In genomic region chr17:72076678-72077030, GRCh38 we compare ENCODE assay signal across 32 cellular contexts. TPM values are rescaled to one million over a fixed set of nuclear protein-coding genes. Genes with fewer than 3 reads are reported as not detected.
"Had no signal": no experiment of that assay in that cellular context is flagged by ENCODE, and none has a peak within 500 bp of the region (broad histone marks: within the 10 kb centered on the region; RNA-seq: fewer than 3 reads in every experiment).

No MANE protein-coding gene starts in this region.

- H3K4me1 ChIP-seq: SJSA1 had no signal

- H3K4me2 ChIP-seq: SK-N-SH had no signal

- H3K27ac Mint-ChIP-seq: activated B cell treated with CpG ODN at 0.5 μM for 24 hours; activated CD4-positive, alpha-beta memory T cell treated with anti-CD3 and anti-CD28 coated beads for 36 hours; activated CD8-positive, alpha-beta memory T cell treated with anti-CD3 and anti-CD28 coated beads, Interleukin-2, amount 10 ng/mL, durations not matched to agents 7 days and 5 days; activated naive CD8-positive, alpha-beta T cell treated with anti-CD3 and anti-CD28 coated beads for 36 hours; T-cell had no signal

- H3K27ac ChIP-seq: SJSA1, VCaP had no signal

- H3K27me3 ChIP-seq: SJSA1 had no signal

- H3K4me3 ChIP-seq: SJSA1 had no signal

- H3K27me3 Mint-ChIP-seq: activated B cell treated with CpG ODN at 0.5 μM for 24 hours; activated CD4-positive, alpha-beta memory T cell treated with anti-CD3 and anti-CD28 coated beads for 36 hours; activated CD8-positive, alpha-beta memory T cell treated with anti-CD3 and anti-CD28 coated beads, Interleukin-2, amount 10 ng/mL, durations not matched to agents 7 days and 5 days; activated naive CD8-positive, alpha-beta T cell treated with anti-CD3 and anti-CD28 coated beads for 36 hours had no signal

- H3K4me3 Mint-ChIP-seq: activated B cell treated with CpG ODN at 0.5 μM for 24 hours; activated CD4-positive, alpha-beta memory T cell treated with anti-CD3 and anti-CD28 coated beads for 36 hours; activated CD8-positive, alpha-beta memory T cell treated with anti-CD3 and anti-CD28 coated beads, Interleukin-2, amount 10 ng/mL, durations not matched to agents 7 days and 5 days; activated naive CD8-positive, alpha-beta T cell treated with anti-CD3 and anti-CD28 coated beads for 36 hours; T-cell had no signal

- H3K4me1 Mint-ChIP-seq: activated B cell treated with CpG ODN at 0.5 μM for 24 hours; activated CD8-positive, alpha-beta memory T cell treated with anti-CD3 and anti-CD28 coated beads, Interleukin-2, amount 10 ng/mL, durations not matched to agents 7 days and 5 days; activated naive CD8-positive, alpha-beta T cell treated with anti-CD3 and anti-CD28 coated beads for 36 hours had no signal

- ATAC-seq: activated CD8-positive, alpha-beta memory T cell treated with anti-CD3 and anti-CD28 coated beads, Interleukin-2, amount 10 ng/mL, durations not matched to agents 7 days and 5 days; Panc1; T-cell had no signal

- DNase-seq: activated B cell treated with CpG ODN at 0.5 μM for 24 hours; activated CD4-positive, alpha-beta memory T cell treated with anti-CD3 and anti-CD28 coated beads for 36 hours; activated CD4-positive, alpha-beta T cell treated with anti-CD3 and anti-CD28 coated beads for 4 hours; activated CD4-positive, alpha-beta T cell treated with anti-CD3 and anti-CD28 coated beads, Interleukin-2, amount 50 U/mL, for 1 hour; activated CD4-positive, CD25-positive, alpha-beta regulatory T cell treated with anti-CD3 and anti-CD28 coated beads, Interleukin-2, amount 50 U/mL, for 72 hours; activated CD8-positive, alpha-beta memory T cell treated with anti-CD3 and anti-CD28 coated beads for 24 hours; activated CD8-positive, alpha-beta memory T cell treated with anti-CD3 and anti-CD28 coated beads, Interleukin-2, amount 10 ng/mL, durations not matched to agents 7 days and 5 days; activated CD8-positive, alpha-beta memory T cell treated with anti-CD3 and anti-CD28 coated beads, Interleukin-2, amount 50 U/mL, for 48 hours; activated effector memory CD4-positive, alpha-beta T cell treated with anti-CD3 and anti-CD28 coated beads, Interleukin-2, amount 50 U/mL, for 16 hours; activated naive CD4-positive, alpha-beta T cell; activated naive CD4-positive, alpha-beta T cell treated with anti-CD3 and anti-CD28 coated beads, Interleukin-2, amount 50 U/mL, for 16 hours; activated naive CD8-positive, alpha-beta T cell treated with anti-CD3 and anti-CD28 coated beads for 36 hours; activated T-cell treated with anti-CD3 and anti-CD28 coated beads, Interleukin-2, amount 50 U/mL, for 48 hours; amniotic stem cell; aorta; Karpas-422; KBM-7; NCI-H1105; NCI-H1417 treated with DMSO at 0.1 percent for 48 hours; NCI-H1694; NCI-H1930; NCI-H2081 treated with DMSO at 0.1 percent for 48 hours; NCI-H345; NCI-H524 treated with DMSO at 0.1 percent for 48 hours; SHP77; SK-N-SH; T-cell; T-helper 2 cell; T-helper 9 cell had no signal

- H3K9me3 ChIP-seq: SJSA1, SK-N-SH had no signal

- H3K36me3 Mint-ChIP-seq: activated CD8-positive, alpha-beta memory T cell treated with anti-CD3 and anti-CD28 coated beads, Interleukin-2, amount 10 ng/mL, durations not matched to agents 7 days and 5 days; activated naive CD8-positive, alpha-beta T cell treated with anti-CD3 and anti-CD28 coated beads for 36 hours; T-cell had no signal

- H3K36me3 ChIP-seq: SJSA1 had no signal

- H3K9ac ChIP-seq: SK-N-SH had no signal

RNA-seq across cellular contexts. Expression of gene SOX9, which starts 44.2 kb away (rescaled TPM):
- total RNA-seq: activated CD4-positive, alpha-beta memory T cell treated with anti-CD3 and anti-CD28 coated beads for 36 hours; activated CD8-positive, alpha-beta memory T cell treated with anti-CD3 and anti-CD28 coated beads, Interleukin-2, amount 10 ng/mL, durations not matched to agents 7 days and 5 days; activated naive CD8-positive, alpha-beta T cell treated with anti-CD3 and anti-CD28 coated beads for 36 hours had no signal
